In the genomic region with DNA sequence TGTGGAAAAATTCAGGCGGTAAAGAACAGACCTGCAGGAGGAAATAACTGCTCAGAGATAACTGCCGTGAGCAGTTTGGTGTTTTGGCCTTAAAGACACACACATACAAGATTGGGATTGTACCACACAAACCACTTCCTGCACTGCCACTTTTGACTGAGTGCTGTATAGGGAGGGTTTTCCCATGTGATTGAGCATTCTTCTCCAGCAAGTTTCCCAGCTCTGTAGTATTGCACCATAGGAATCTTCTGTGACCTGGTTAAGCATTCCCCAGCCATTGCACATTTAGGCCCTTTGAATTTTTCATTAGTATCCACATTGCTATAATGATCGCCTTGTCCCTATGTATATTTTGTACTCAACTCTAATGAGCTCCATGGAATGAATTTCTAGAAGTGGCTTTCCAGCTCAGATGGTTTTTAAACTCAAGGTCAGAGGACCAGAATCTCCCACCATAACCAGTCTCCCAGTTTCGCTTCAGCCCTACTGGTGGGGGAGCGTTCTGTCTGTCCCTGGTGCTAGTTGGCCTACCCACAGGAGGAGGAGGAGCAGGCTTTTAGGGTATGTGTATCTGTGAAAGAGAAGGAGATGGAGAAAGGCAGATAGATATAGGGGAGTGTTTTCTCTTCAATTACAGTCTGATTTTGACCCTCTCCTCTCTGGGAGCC, we compare ENCODE assay signal across 8 cellular contexts. TPM values are rescaled to one million over a fixed set of nuclear protein-coding genes. Genes with fewer than 3 reads are reported as not detected.
A peak's percentile ranks its signal among the peaks of the same experiment; 100 is the strongest.
DNase-seq lines count a peak whose midpoint lies in the region; ATAC-seq, FAIRE-seq and TF ChIP-seq lines count a peak whose summit lies in the region.

No MANE protein-coding gene starts in this region.

- H3K27ac Mint-ChIP-seq in chondrocyte (ENCODE audit: unreplicated experiment) = peak overlapping the region; percentile 73

- no peak overlapping the region for H3K4me3 Mint-ChIP-seq in chondrocyte (ENCODE audit: unreplicated experiment)

- H3K9me3 Mint-ChIP-seq in chondrocyte (ENCODE audit: low read depth) = no peaks in the 10 kb centered on the region

- H3K36me3 ChIP-seq in BJ (ENCODE audit: control insufficient read depth, insufficient read depth, low read length) (no peaks in the 10 kb centered on the region), psoas muscle (ENCODE audit: insufficient read depth in 1 of 2, low read depth in 1 of 2) (no peaks in the 10 kb centered on the region)

- POLR2A ChIA-PET in BJ (lab: Charles Lee) = no interaction called here

- no peaks in the 10 kb centered on the region for H3K9me3 ChIP-seq in psoas muscle

- no peaks in the 10 kb centered on the region for H3K36me3 Mint-ChIP-seq in chondrocyte (ENCODE audit: low read depth)

- peak; percentile 82 for DNase-seq in BJ (ENCODE audit: low read depth)
- DNase-seq in RCC 7860 (ENCODE audit: low spot score) = peak; percentile 90
- no peak for DNase-seq in chondrocyte (ENCODE audit: low spot score)
- no peak for DNase-seq in psoas muscle
- no peak for DNase-seq in NK-92 treated with Interleukin-12 subunit alpha and Interleukin-12 subunit beta, amount 100 ng/mL, for 24 hours (lab: John Stamatoyannopoulos, UW)
- DNase-seq in SK-N-DZ (ENCODE audit: low spot score) = no peak
- DNase-seq in GOT3 (lab: John Stamatoyannopoulos, UW) = no peak

- H3K4me1 Mint-ChIP-seq in chondrocyte (ENCODE audit: low read depth) = peaks cover 37% of the 10 kb centered on the region

- TF ChIP-seq CTCF in BJ (IDR thresholded peaks at IDR 0.05; ENCODE audit: insufficient read depth, low read depth, low read length) (no peak), chondrocyte (IDR thresholded peaks at IDR 0.05) (no peak), psoas muscle (IDR thresholded peaks at IDR 0.05) (no peak)

- peak; percentile 95 for FAIRE-seq in RCC 7860 (lab: Jason Lieb, UNC)

- ATAC-seq in GM21576 (IDR thresholded peaks at IDR 0.05; ENCODE audit: unreplicated experiment) (peak; percentile 48), psoas muscle (peak in 3 of 4 donors; percentile 42 to 65 (median 44))

- H3K27me3 ChIP-seq in BJ (ENCODE audit: control insufficient read depth, insufficient read depth, low read length) = no peaks in the 10 kb centered on the region
- no peaks in the 10 kb centered on the region for H3K27me3 ChIP-seq in psoas muscle (ENCODE audit: insufficient read depth in 3 of 3, low read length in 2 of 3)

- H3K4me3 ChIP-seq in BJ (ENCODE audit: low read depth, low read length) (no peak overlapping the region), psoas muscle (no peak overlapping the region)

- H3K27ac ChIP-seq in psoas muscle = no peak overlapping the region

- intact Hi-C loops in psoas muscle (cut with DNase I) = no loop called here

- H3K4me1 ChIP-seq in psoas muscle = peaks cover 37% of the 10 kb centered on the region

- 85 to 88% (median 86%) methylated on average over 5 of the region's 5 CpGs for WGBS in psoas muscle, 3 donors

- CTCF ChIA-PET in BJ (lab: Yijun Ruan, JAX) = interaction anchor here (1.0 to 1.8 kb wide), 4 partner anchors 9 to 28 kb away, joined by 3 to 6 read pairs (median 4); no protein-coding TSS in a partner anchor

- H3K27me3 Mint-ChIP-seq in chondrocyte (ENCODE audit: low read depth) = no peaks in the 10 kb centered on the region

RNA-seq across cellular contexts. Expression of gene CD82, which starts 9.3 kb away (rescaled TPM):
- 13.4 and 28.1 TPM in 2 replicates for polyA plus RNA-seq in BJ (2011; rRNA removed)
- polyA minus RNA-seq in BJ (2011; rRNA and poly(A)+ RNA removed) = 11.0 and 23.4 TPM in 2 replicates
- 14.4 to 46.6 TPM (median 17.0 TPM) in 3 replicates for total RNA-seq in chondrocyte
- total RNA-seq in psoas muscle = 100 to 1,000 TPM in 1 of 4 donors, 10 to 100 TPM in 3; 25.9 to 162 (median 50.2) TPM
- polyA plus RNA-seq in psoas muscle = 10 to 100 TPM; 13.3 to 22.1 (median 13.7) TPM
- polyA plus RNA-seq in SK-N-DZ (2014; cell fraction: cytosol; rRNA removed) = 2.5 TPM in 1 of 2 replicates, not detected in the other
- not detected in 2 replicates for polyA plus RNA-seq in SK-N-DZ (2014; cell fraction: nucleus; rRNA removed)

Comparison
In these comparisons a context has a peak if more than half of its experiments do, and no peak if none do; other contexts are left out.
1. DNase-seq: peak in BJ (single experiment) and RCC 7860 (single experiment); none in chondrocyte (single experiment), psoas muscle (0 of 2), NK-92 treated with Interleukin-12 subunit alpha and Interleukin-12 subunit beta, amount 100 ng/mL, for 24 hours (single experiment), SK-N-DZ (single experiment) and GOT3 (single experiment).